Comparison of ENCODE assay signal across 30 cellular contexts in genomic region chr7:115822801-115823200, GRCh38.
"Had no signal": no experiment of that assay in that cellular context is flagged by ENCODE, and none has a peak within 500 bp of the region (broad histone marks: within the 10 kb centered on the region; RNA-seq: fewer than 3 reads in every experiment).

No MANE protein-coding gene starts in this region.

- DNase-seq: activated CD4-positive, alpha-beta memory T cell treated with anti-CD3 and anti-CD28 coated beads, Interleukin-2, amount 10 ng/mL, durations not matched to agents 7 days and 5 days; activated CD4-positive, alpha-beta T cell treated with anti-CD3 and anti-CD28 coated beads, Interleukin-2, amount 50 U/mL, for 1 hour; activated CD8-positive, alpha-beta memory T cell treated with anti-CD3 and anti-CD28 coated beads, Interleukin-2, amount 50 U/mL, for 4 hours; activated gamma-delta T cell treated with Interleukin-2 at 50 U/mL for 16 hours; activated naive CD4-positive, alpha-beta T cell treated with anti-CD3 and anti-CD28 coated beads, Interleukin-2, amount 10 ng/mL, durations not matched to agents 7 days and 5 days; activated naive CD8-positive, alpha-beta T cell treated with anti-CD3 and anti-CD28 coated beads, Interleukin-2, amount 10 ng/mL, durations not matched to agents 7 days and 5 days; activated T-cell treated with anti-CD3 and anti-CD28 coated beads, Interleukin-2, amount 50 U/mL, for 72 hours; adrenal gland; anterior cingulate cortex; central memory CD4-positive, alpha-beta T cell; Kasumi-1; KBM-7; NCI-H1048; NCI-H146; NCI-H187 treated with DMSO at 0.1 percent for 48 hours; NCI-H2081 treated with DMSO at 0.1 percent for 48 hours; NCI-H2171; NCI-H2227 treated with DMSO at 0.1 percent for 48 hours; NCI-H446 treated with DMSO at 0.1 percent for 48 hours; NCI-H524 treated with DMSO at 0.1 percent for 48 hours; NCI-H774; SK-N-SH; T-helper 1 cell; WERI-Rb-1 had no signal

- H3K4me3 ChIP-seq: adrenal gland, SJCRH30 had no signal

- H3K9me2 ChIP-seq: SK-N-SH had no signal

- H3K9me3 Mint-ChIP-seq: activated CD4-positive, alpha-beta memory T cell treated with anti-CD3 and anti-CD28 coated beads, Interleukin-2, amount 10 ng/mL, durations not matched to agents 7 days and 5 days; activated naive CD4-positive, alpha-beta T cell treated with anti-CD3 and anti-CD28 coated beads, Interleukin-2, amount 10 ng/mL, durations not matched to agents 7 days and 5 days; activated naive CD8-positive, alpha-beta T cell treated with anti-CD3 and anti-CD28 coated beads, Interleukin-2, amount 10 ng/mL, durations not matched to agents 7 days and 5 days; activated T-cell treated with anti-CD3 and anti-CD28 coated beads, Interleukin-2, amount 50 U/mL, for 72 hours; activated T-helper 2 cell treated with anti-CD3 and anti-CD28 coated beads, Interferon-gamma antibody, Interleukin-2, Interleukin-4, amounts not matched to agents 10 μg/mL and 5 μg/mL and 100 μg/mL, durations not matched to agents 14 hours and 24 hours and 36 hours had no signal

- H3K27me3 ChIP-seq: adrenal gland, SJCRH30 had no signal

- H3K36me3 Mint-ChIP-seq: activated naive CD4-positive, alpha-beta T cell treated with anti-CD3 and anti-CD28 coated beads, Interleukin-2, amount 10 ng/mL, durations not matched to agents 7 days and 5 days; activated naive CD8-positive, alpha-beta T cell treated with anti-CD3 and anti-CD28 coated beads, Interleukin-2, amount 10 ng/mL, durations not matched to agents 7 days and 5 days had no signal

- H3K27ac ChIP-seq: adrenal gland, SJCRH30, WERI-Rb-1 had no signal

- H3K36me3 ChIP-seq: adrenal gland, SJCRH30, WERI-Rb-1 had no signal

- H3K9me3 ChIP-seq: adrenal gland, SJCRH30, SK-N-SH had no signal

- FAIRE-seq: bronchial epithelial cell had no signal

- ATAC-seq: Panc1, Right ventricle myocardium inferior had no signal

- H3K9ac ChIP-seq: SK-N-SH had no signal

- H3K4me1 ChIP-seq: adrenal gland had no signal

- H3K4me2 ChIP-seq: SK-N-SH had no signal

- H3K27ac Mint-ChIP-seq: activated CD4-positive, alpha-beta memory T cell treated with anti-CD3 and anti-CD28 coated beads, Interleukin-2, amount 10 ng/mL, durations not matched to agents 7 days and 5 days; activated CD4-positive, alpha-beta T cell treated with anti-CD3 and anti-CD28 coated beads for 36 hours; activated naive CD4-positive, alpha-beta T cell treated with anti-CD3 and anti-CD28 coated beads, Interleukin-2, amount 10 ng/mL, durations not matched to agents 7 days and 5 days; activated naive CD8-positive, alpha-beta T cell treated with anti-CD3 and anti-CD28 coated beads, Interleukin-2, amount 10 ng/mL, durations not matched to agents 7 days and 5 days; activated T-helper 2 cell treated with anti-CD3 and anti-CD28 coated beads, Interferon-gamma antibody, Interleukin-2, Interleukin-4, amounts not matched to agents 10 μg/mL and 5 μg/mL and 100 μg/mL, durations not matched to agents 14 hours and 24 hours and 36 hours had no signal
